Comparison of ENCODE assay signal across 1 cellular context in genomic region chr10:112631501-112632410, GRCh38.
TF ChIP-seq lines count a peak whose summit lies in the region.

No MANE protein-coding gene starts in this region.

TF ChIP-seq in HepG2, 621 proteins besides CTCF, POLR2A, EP300 and RAD21 (continued from another document and continues in another):
- TF ChIP-seq GMEB1 (CRISPR knock-in tag; IDR thresholded peaks at IDR 0.05; ENCODE audit: borderline replicate concordance) (no peak), ZBTB43 (CRISPR knock-in tag; conservative IDR thresholded peaks at IDR 0.05) (peak; percentile 99), ZNF570 (CRISPR knock-in tag; IDR thresholded peaks at IDR 0.05; ENCODE audit: borderline replicate concordance) (no peak), SRY (CRISPR knock-in tag; IDR thresholded peaks at IDR 0.05) (no peak), RNF219 (CRISPR knock-in tag; IDR thresholded peaks at IDR 0.05) (no peak), PHF8 (CRISPR knock-in tag; IDR thresholded peaks at IDR 0.05) (no peak), ZSCAN20 (CRISPR knock-in tag; IDR thresholded peaks at IDR 0.05; ENCODE audit: borderline replicate concordance) (no peak), PAF1 (CRISPR knock-in tag; IDR thresholded peaks at IDR 0.05) (no peak), ZNF609 (CRISPR knock-in tag; IDR thresholded peaks at IDR 0.05; ENCODE audit: borderline replicate concordance) (peak; percentile 73; the same call in 1 of the 2 replicates), TEF (CRISPR knock-in tag; IDR thresholded peaks at IDR 0.05) (no peak), ZNF772 (CRISPR knock-in tag; IDR thresholded peaks at IDR 0.05) (peak; percentile 57; the same call in 1 of the 2 replicates), DR1 (CRISPR knock-in tag; IDR thresholded peaks at IDR 0.05) (no peak), FUBP1 (CRISPR knock-in tag; IDR thresholded peaks at IDR 0.05; ENCODE audit: borderline replicate concordance) (no peak), USF2 (IDR thresholded peaks at IDR 0.05; ENCODE audit: low read depth, low read length) (no peak), USF2 (CRISPR knock-in tag; IDR thresholded peaks at IDR 0.05; ENCODE audit: borderline replicate concordance) (peak; percentile 72; the same call in 1 of the 2 replicates), ZNF496 (CRISPR knock-in tag; IDR thresholded peaks at IDR 0.05; ENCODE audit: insufficient replicate concordance) (no peak), ZSCAN21 (CRISPR knock-in tag; IDR thresholded peaks at IDR 0.05; ENCODE audit: borderline replicate concordance) (no peak), JUN (CRISPR knock-in tag; IDR thresholded peaks at IDR 0.05) (peak; percentile 86), CSRNP1 (CRISPR knock-in tag; IDR thresholded peaks at IDR 0.05) (no peak), GATA4 (IDR thresholded peaks at IDR 0.05; ENCODE audit: borderline replicate concordance, low read depth) (no peak), ZNF563 (CRISPR knock-in tag; IDR thresholded peaks at IDR 0.05) (no peak), MLX (CRISPR knock-in tag; IDR thresholded peaks at IDR 0.05) (peak; percentile 65), PATZ1 (CRISPR knock-in tag; IDR thresholded peaks at IDR 0.05) (peak; percentile 37; the same call in 1 of the 2 replicates), ATF1 (CRISPR knock-in tag; IDR thresholded peaks at IDR 0.05) (peak; percentile 45; the same call in 1 of the 2 replicates), NR2F1 (CRISPR knock-in tag; IDR thresholded peaks at IDR 0.05) (peak; percentile 31 to 57; a peak in 2 of 4 replicates), CHD4 (IDR thresholded peaks at IDR 0.05; ENCODE audit: borderline replicate concordance, low read length) (peak; percentile 87; the same call in 1 of the 2 replicates), SUZ12 (IDR thresholded peaks at IDR 0.05; ENCODE audit: low read depth, low read length) (no peak), ZNF230 (CRISPR knock-in tag; IDR thresholded peaks at IDR 0.05) (no peak), ZNF777 (CRISPR knock-in tag; IDR thresholded peaks at IDR 0.05) (no peak), HNRNPH1 (optimal IDR thresholded peaks at IDR 0.05; ENCODE audit: low read depth, low read length) (no peak), PAXIP1 (CRISPR knock-in tag; conservative IDR thresholded peaks at IDR 0.05) (peak; percentile 88)
